1 cellular context compared by ENCODE assay signal in the genomic region with DNA sequence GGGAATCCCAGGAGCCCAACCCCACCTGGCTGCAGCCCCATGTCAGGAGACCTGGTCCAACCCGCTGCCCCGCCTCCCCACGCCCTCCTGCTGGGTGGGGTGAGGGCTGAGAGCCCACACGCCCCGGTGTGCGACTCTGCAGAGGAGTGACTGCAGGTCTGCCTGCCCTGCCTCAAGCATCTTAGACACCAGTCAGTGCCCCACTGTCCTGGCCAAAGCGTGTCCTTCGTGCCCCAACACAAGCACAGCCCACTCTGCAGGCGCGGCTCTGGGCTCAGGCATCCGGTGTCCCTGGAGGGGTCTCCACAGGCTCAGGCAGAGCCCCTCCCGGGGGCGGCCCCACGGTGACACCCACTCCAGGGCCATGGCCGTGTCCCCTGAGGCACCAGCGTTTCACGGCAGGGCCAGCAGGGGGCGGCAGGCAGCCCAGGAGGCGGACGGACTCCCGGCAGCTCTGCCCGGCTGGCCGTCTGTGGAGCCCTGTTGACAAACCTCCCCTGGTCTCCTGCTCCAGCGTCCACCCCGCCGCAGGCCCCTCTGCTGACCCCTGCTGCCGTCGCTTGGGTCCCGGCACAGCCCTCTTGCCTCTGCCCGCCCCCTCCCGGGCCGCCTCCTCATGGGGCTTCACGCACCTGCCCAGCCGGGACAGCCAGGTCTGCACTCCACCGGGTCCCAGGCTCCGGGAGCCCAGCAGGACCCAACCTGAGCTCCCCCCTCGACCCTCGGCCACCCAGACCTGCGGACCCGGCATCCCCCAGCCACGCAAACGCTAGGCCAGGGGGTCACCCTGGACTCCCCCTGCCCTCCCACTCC.
TF ChIP-seq lines count a peak whose summit lies in the region.

No MANE protein-coding gene starts in this region.

TF ChIP-seq in A549, 52 proteins besides CTCF, POLR2A, EP300 and RAD21:
- TF ChIP-seq HOXB5 (CRISPR knock-in tag; IDR thresholded peaks at IDR 0.05), result 0 out of 2 replicates have a peak, but pooled peaks have one; percentile 46
- TF ChIP-seq HOXB13 (CRISPR knock-in tag; IDR thresholded peaks at IDR 0.05; ENCODE audit: low read depth), result no peak
- no peak for TF ChIP-seq RFX5 (IDR thresholded peaks at IDR 0.05)
- TF ChIP-seq SMC3 (IDR thresholded peaks at IDR 0.05), result peak; percentile 56
- TF ChIP-seq TFCP2L1 (CRISPR knock-in tag; IDR thresholded peaks at IDR 0.05), result peak; percentile 41; the same call in 1 of the 2 replicates
- TF ChIP-seq TP53 (CRISPR knock-in tag; IDR thresholded peaks at IDR 0.05), result no peak
TF ChIP-seq in A549: peak in this region for 3.
